Comparison of ENCODE assay signal across 12 cellular contexts in the genomic region with DNA sequence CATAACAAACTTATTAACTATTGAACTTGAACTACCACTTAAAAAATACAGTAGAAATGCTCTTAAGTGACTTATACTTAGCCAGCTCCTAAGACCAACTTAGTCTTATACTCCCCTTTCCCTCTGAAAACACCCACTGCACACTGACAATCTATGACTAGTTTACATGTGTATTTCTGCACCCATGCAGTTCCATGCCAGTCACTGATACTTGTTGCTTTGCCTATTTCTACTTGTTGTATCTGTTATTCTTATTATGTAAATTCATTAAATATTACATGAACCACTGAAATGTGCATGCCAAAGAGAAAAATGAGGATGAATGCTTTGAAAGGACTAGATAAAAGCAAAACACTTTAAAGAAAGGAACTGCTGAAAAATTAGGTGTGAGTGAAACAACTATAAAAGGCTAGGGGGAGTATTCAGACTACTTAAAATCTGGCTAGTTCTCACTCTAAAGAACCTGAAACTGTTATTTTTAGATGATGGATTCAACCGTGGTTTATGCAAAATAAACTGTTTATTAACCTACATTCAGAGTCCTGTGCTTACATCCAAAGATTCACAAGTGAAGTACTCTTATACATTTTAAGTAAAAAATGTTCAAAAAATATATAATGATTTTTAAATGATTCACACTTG.
A peak's percentile ranks its signal among the peaks of the same experiment; 100 is the strongest.
DNase-seq lines count a peak whose midpoint lies in the region; ATAC-seq and TF ChIP-seq lines count a peak whose summit lies in the region.
"Had no signal": no experiment of that assay in that cellular context is flagged by ENCODE, and none has a peak within 500 bp of the region (broad histone marks: within the 10 kb centered on the region; RNA-seq: fewer than 3 reads in every experiment).

No MANE protein-coding gene starts in this region.

- H3K27ac ChIP-seq in GM23338 (ENCODE audit: low read depth) (no peak overlapping the region), tibial artery (no peak overlapping the region), breast epithelium (no peak overlapping the region)
- H3K27ac ChIP-seq: ovary had no signal

- no peak overlapping the region for H3K4me2 ChIP-seq in GM23338

- H3K27me3 Mint-ChIP-seq in activated T-helper 2 cell treated with anti-CD3 and anti-CD28 coated beads, Interferon-gamma antibody, Interleukin-2, Interleukin-4, amounts not matched to agents 10 μg/mL and 5 μg/mL and 100 μg/mL, durations not matched to agents 14 hours and 24 hours and 36 hours (ENCODE audit: low read depth) = no peaks in the 10 kb centered on the region
- no peaks in the 10 kb centered on the region for H3K27me3 Mint-ChIP-seq in GM23338 (ENCODE audit: insufficient read depth, low read depth, poor library complexity)
- H3K27me3 Mint-ChIP-seq: type B pancreatic cell had no signal

- H3K27me3 ChIP-seq in GM23338 (ENCODE audit: insufficient read depth) = no peaks in the 10 kb centered on the region
- no peaks in the 10 kb centered on the region for H3K27me3 ChIP-seq in tibial artery
- H3K27me3 ChIP-seq in breast epithelium = no peaks in the 10 kb centered on the region
- H3K27me3 ChIP-seq: ovary had no signal

- DNase-seq in GM10248 (ENCODE audit: extremely low spot score) (peak; percentile 45), GM19240 (ENCODE audit: insufficient read length, low spot score) (peak; percentile 6), GM23338 (ENCODE audit: low spot score) (no peak), tibial artery (no peak), breast epithelium (ENCODE audit: low spot score in 2 of 2) (no peak)
- DNase-seq in activated T-helper 2 cell treated with anti-CD3 and anti-CD28 coated beads, Interferon-gamma antibody, Interleukin-2, Interleukin-4, amounts not matched to agents 10 μg/mL and 5 μg/mL and 100 μg/mL, durations not matched to agents 14 hours and 24 hours and 36 hours (ENCODE audit: low spot score) = no peak
- DNase-seq: midbrain, ovary had no signal

- ATAC-seq in HG02642 (IDR thresholded peaks at IDR 0.05; ENCODE audit: poor library complexity, unreplicated experiment) = peak; percentile 76
- ATAC-seq in HG03460 (IDR thresholded peaks at IDR 0.05; ENCODE audit: unreplicated experiment) = peak; percentile 89
- no peak for ATAC-seq in GM23338

- H2AFZ ChIP-seq in GM23338 = no peak overlapping the region

- no peaks in the 10 kb centered on the region for H3K9me3 Mint-ChIP-seq in activated T-helper 2 cell treated with anti-CD3 and anti-CD28 coated beads, Interferon-gamma antibody, Interleukin-2, Interleukin-4, amounts not matched to agents 10 μg/mL and 5 μg/mL and 100 μg/mL, durations not matched to agents 14 hours and 24 hours and 36 hours
- no peaks in the 10 kb centered on the region for H3K9me3 Mint-ChIP-seq in GM23338
- H3K9me3 Mint-ChIP-seq: type B pancreatic cell had no signal

- H3K4me3 ChIP-seq in GM23338 = no peak overlapping the region
- no peak overlapping the region for H3K4me3 ChIP-seq in tibial artery
- no peak overlapping the region for H3K4me3 ChIP-seq in breast epithelium
- H3K4me3 ChIP-seq: ovary had no signal

- H3K79me2 ChIP-seq in GM23338 (replicated peaks; ENCODE audit: insufficient read depth) = no peaks in the 10 kb centered on the region

- no peak for TF ChIP-seq POLR2A in breast epithelium (IDR thresholded peaks at IDR 0.05)

- H3K36me3 ChIP-seq in GM23338 (ENCODE audit: insufficient read depth) (no peaks in the 10 kb centered on the region), tibial artery (no peaks in the 10 kb centered on the region), breast epithelium (no peaks in the 10 kb centered on the region)
- H3K36me3 ChIP-seq: ovary had no signal

- peaks cover 53% of the 10 kb centered on the region for H3K36me3 Mint-ChIP-seq in activated T-helper 2 cell treated with anti-CD3 and anti-CD28 coated beads, Interferon-gamma antibody, Interleukin-2, Interleukin-4, amounts not matched to agents 10 μg/mL and 5 μg/mL and 100 μg/mL, durations not matched to agents 14 hours and 24 hours and 36 hours (ENCODE audit: low read depth)
- no peaks in the 10 kb centered on the region for H3K36me3 Mint-ChIP-seq in GM23338 (ENCODE audit: low read depth)

- no peaks in the 10 kb centered on the region for H3K9me2 ChIP-seq in GM23338 (ENCODE audit: insufficient read depth)

- H3F3A ChIP-seq in GM23338 (replicated peaks; ENCODE audit: low read depth) = no peaks in the 10 kb centered on the region

- POLR2A ChIA-PET in GM10248 (lab: Yijun Ruan, JAX) = no interaction called here

- peaks cover 24% of the 10 kb centered on the region for H3K4me1 Mint-ChIP-seq in activated T-helper 2 cell treated with anti-CD3 and anti-CD28 coated beads, Interferon-gamma antibody, Interleukin-2, Interleukin-4, amounts not matched to agents 10 μg/mL and 5 μg/mL and 100 μg/mL, durations not matched to agents 14 hours and 24 hours and 36 hours (ENCODE audit: low read depth)
- H3K4me1 Mint-ChIP-seq in GM23338 = 0 out of 3 replicates have a peak, but pooled peaks cover 2% of the 10 kb centered on the region

- CTCF ChIA-PET in GM10248 (lab: Yijun Ruan, JAX) = interaction anchor here (0.9 kb wide), 1 partner anchor 15 kb away, joined by 3 read pairs; no protein-coding TSS in a partner anchor

- no peaks in the 10 kb centered on the region for H4K20me1 ChIP-seq in GM23338 (replicated peaks; ENCODE audit: insufficient read depth)

- TF ChIP-seq CTCF in GM10248 (IDR thresholded peaks at IDR 0.05; ENCODE audit: control extremely low read depth, extremely low read depth, low read depth, missing control alignments) (peak; percentile 28), GM23338 (conservative IDR thresholded peaks at IDR 0.05; ENCODE audit: low read depth in 2 of 2) (no peak), tibial artery (IDR thresholded peaks at IDR 0.05) (no peak), breast epithelium (IDR thresholded peaks at IDR 0.05) (no peak)

- no peaks in the 10 kb centered on the region for H3K4me1 ChIP-seq in GM23338 (ENCODE audit: insufficient read depth)
- H3K4me1 ChIP-seq in tibial artery = no peaks in the 10 kb centered on the region
- no peaks in the 10 kb centered on the region for H3K4me1 ChIP-seq in breast epithelium

- H3K9me3 ChIP-seq in tibial artery = no peaks in the 10 kb centered on the region
- no peaks in the 10 kb centered on the region for H3K9me3 ChIP-seq in breast epithelium
- H3K9me3 ChIP-seq: ovary had no signal

- intact Hi-C loops in activated T-helper 2 cell treated with anti-CD3 and anti-CD28 coated beads, Interferon-gamma antibody, Interleukin-2, Interleukin-4, amounts not matched to agents 10 μg/mL and 5 μg/mL and 100 μg/mL, durations not matched to agents 14 hours and 24 hours and 36 hours (cut with micrococcal nuclease) = no loop called here
- intact Hi-C loops in tibial artery (cut with DNase I; ENCODE audit: low total_unique reads) = no loop called here
- intact Hi-C loops in breast epithelium (cut with DNase I; ENCODE audit: low total_unique reads) = no loop called here

- no peak overlapping the region for H3K4me3 Mint-ChIP-seq in activated T-helper 2 cell treated with anti-CD3 and anti-CD28 coated beads, Interferon-gamma antibody, Interleukin-2, Interleukin-4, amounts not matched to agents 10 μg/mL and 5 μg/mL and 100 μg/mL, durations not matched to agents 14 hours and 24 hours and 36 hours (ENCODE audit: low read depth)
- no peak overlapping the region for H3K4me3 Mint-ChIP-seq in GM23338
- H3K4me3 Mint-ChIP-seq: activated T-helper 1 cell treated with anti-CD3 and anti-CD28 coated beads, Interleukin-12 subunit alpha, Interleukin-12 subunit beta, Interleukin-2, Interleukin-4 antibody, amounts not matched to agents 30 ng/mL and 10 ng/mL and 1 ng/mL, durations not matched to agents 14 hours and 24 hours and 36 hours; type B pancreatic cell had no signal

- no peak overlapping the region for H3K27ac Mint-ChIP-seq in activated T-helper 2 cell treated with anti-CD3 and anti-CD28 coated beads, Interferon-gamma antibody, Interleukin-2, Interleukin-4, amounts not matched to agents 10 μg/mL and 5 μg/mL and 100 μg/mL, durations not matched to agents 14 hours and 24 hours and 36 hours
- H3K27ac Mint-ChIP-seq in GM23338 = no peak overlapping the region
- H3K27ac Mint-ChIP-seq: activated T-helper 1 cell treated with anti-CD3 and anti-CD28 coated beads, Interleukin-12 subunit alpha, Interleukin-12 subunit beta, Interleukin-2, Interleukin-4 antibody, amounts not matched to agents 30 ng/mL and 10 ng/mL and 1 ng/mL, durations not matched to agents 14 hours and 24 hours and 36 hours had no signal

TF ChIP-seq in GM23338, 12 proteins besides CTCF, POLR2A, EP300 and RAD21 (continues in another document):
- no peak for TF ChIP-seq EZH2phosphoT487 (IDR thresholded peaks at IDR 0.05; ENCODE audit: unreplicated experiment)
- no peak for TF ChIP-seq REST (IDR thresholded peaks at IDR 0.05; ENCODE audit: unreplicated experiment)

Comparison
In these comparisons a context has a peak if more than half of its experiments do, and no peak if none do; other contexts are left out.
1. DNase-seq: peak in GM10248 (single experiment) and GM19240 (single experiment); none in activated T-helper 2 cell treated with anti-CD3 and anti-CD28 coated beads, Interferon-gamma antibody, Interleukin-2, Interleukin-4, amounts not matched to agents 10 μg/mL and 5 μg/mL and 100 μg/mL, durations not matched to agents 14 hours and 24 hours and 36 hours (single experiment), GM23338 (single experiment), tibial artery (0 of 2) and breast epithelium (0 of 2).